ENCODE assay signal across 10 cellular contexts in genomic region chr5:9924614-9925013, GRCh38.
DNase-seq lines count a peak whose midpoint lies in the region; ATAC-seq lines count a peak whose summit lies in the region.
"Had no signal": no experiment of that assay in that cellular context is flagged by ENCODE, and none has a peak within 500 bp of the region (broad histone marks: within the 10 kb centered on the region; RNA-seq: fewer than 3 reads in every experiment).

No MANE protein-coding gene starts in this region.

- peak; percentile 83 for ATAC-seq in GM21360 (IDR thresholded peaks at IDR 0.05; ENCODE audit: unreplicated experiment)

- DNase-seq in A172 (ENCODE audit: low spot score) (peak; percentile 93), HT1080 (ENCODE audit: low read depth) (peak; percentile 99), dedifferentiated amniotic fluid mesenchymal stem cell (ENCODE audit: extremely low spot score) (peak; percentile 83), T-helper 9 cell (no peak), medulla oblongata (ENCODE audit: extremely low spot score) (no peak), NCI-H2029 (lab: John Stamatoyannopoulos, UW) (no peak), iPS-NIHi11 (ENCODE audit: low spot score) (no peak)
- DNase-seq: NCI-H345, small intestine had no signal

Comparison
In these comparisons a context has a peak if more than half of its experiments do, and no peak if none do; other contexts are left out.
1. DNase-seq: peak in A172 (single experiment), HT1080 (single experiment) and dedifferentiated amniotic fluid mesenchymal stem cell (single experiment); none in T-helper 9 cell (single experiment), medulla oblongata (single experiment), NCI-H2029 (single experiment) and iPS-NIHi11 (single experiment).